In genomic region chr16:24609740-24610420, GRCh38 we compare ENCODE assay signal across 8 cellular contexts.
DNase-seq lines count a peak whose midpoint lies in the region; ATAC-seq lines count a peak whose summit lies in the region.

No MANE protein-coding gene starts in this region.

- H3K27ac Mint-ChIP-seq in CD8-positive, alpha-beta memory T cell: peak overlapping the region in 1 of 8 donors; percentile 57
- no peak overlapping the region for H3K27ac Mint-ChIP-seq in activated T-helper 2 cell treated with anti-CD3 and anti-CD28 coated beads, Interferon-gamma antibody, Interleukin-2, Interleukin-4, amounts not matched to agents 10 μg/mL and 5 μg/mL and 100 μg/mL, durations not matched to agents 14 hours and 24 hours and 36 hours

- H3K4me3 Mint-ChIP-seq in CD8-positive, alpha-beta memory T cell: peak overlapping the region in 2 of 7 donors; percentile 3 to 13
- H3K4me3 Mint-ChIP-seq in activated T-helper 2 cell treated with anti-CD3 and anti-CD28 coated beads, Interferon-gamma antibody, Interleukin-2, Interleukin-4, amounts not matched to agents 10 μg/mL and 5 μg/mL and 100 μg/mL, durations not matched to agents 14 hours and 24 hours and 36 hours (ENCODE audit: low read depth): no peak overlapping the region

- H3K36me3 ChIP-seq in rectal smooth muscle tissue (ENCODE audit: control insufficient read depth, insufficient read depth, low read length): no peaks in the 10 kb centered on the region
- H3K36me3 ChIP-seq in CD8-positive, alpha-beta memory T cell (ENCODE audit: insufficient read depth, low read length): no peaks in the 10 kb centered on the region

- intact Hi-C loops in activated T-helper 2 cell treated with anti-CD3 and anti-CD28 coated beads, Interferon-gamma antibody, Interleukin-2, Interleukin-4, amounts not matched to agents 10 μg/mL and 5 μg/mL and 100 μg/mL, durations not matched to agents 14 hours and 24 hours and 36 hours (cut with micrococcal nuclease): no loop called here

- H3K27ac ChIP-seq in angular gyrus (ENCODE audit: low read depth, low read length): peak overlapping the region; percentile 85
- no peak overlapping the region for H3K27ac ChIP-seq in rectal smooth muscle tissue (ENCODE audit: low read depth, low read length)
- no peak overlapping the region for H3K27ac ChIP-seq in CD8-positive, alpha-beta memory T cell (ENCODE audit: low read depth, low read length)

- CTCF ChIA-PET in CD8-positive, alpha-beta memory T cell (lab: Charles Lee): no interaction called here

- POLR2A ChIA-PET in CD8-positive, alpha-beta memory T cell (lab: Charles Lee): no interaction called here

- no peak for ATAC-seq in HG03025 (IDR thresholded peaks at IDR 0.05; ENCODE audit: low FRiP score, unreplicated experiment)

- no peaks in the 10 kb centered on the region for H3K9me3 Mint-ChIP-seq in CD8-positive, alpha-beta memory T cell
- no peaks in the 10 kb centered on the region for H3K9me3 Mint-ChIP-seq in activated T-helper 2 cell treated with anti-CD3 and anti-CD28 coated beads, Interferon-gamma antibody, Interleukin-2, Interleukin-4, amounts not matched to agents 10 μg/mL and 5 μg/mL and 100 μg/mL, durations not matched to agents 14 hours and 24 hours and 36 hours

- peaks cover 42 to 55% of the 10 kb centered on the region in 2 donors for H3K27me3 Mint-ChIP-seq in CD8-positive, alpha-beta memory T cell
- peaks cover 47% of the 10 kb centered on the region for H3K27me3 Mint-ChIP-seq in activated T-helper 2 cell treated with anti-CD3 and anti-CD28 coated beads, Interferon-gamma antibody, Interleukin-2, Interleukin-4, amounts not matched to agents 10 μg/mL and 5 μg/mL and 100 μg/mL, durations not matched to agents 14 hours and 24 hours and 36 hours (ENCODE audit: low read depth)

- peak overlapping the region; percentile 42 for H3K4me3 ChIP-seq in rectal smooth muscle tissue (ENCODE audit: low read length)
- no peak overlapping the region for H3K4me3 ChIP-seq in CD8-positive, alpha-beta memory T cell (ENCODE audit: low read length)

- no peaks in the 10 kb centered on the region for H3K36me3 Mint-ChIP-seq in CD8-positive, alpha-beta memory T cell
- H3K36me3 Mint-ChIP-seq in activated T-helper 2 cell treated with anti-CD3 and anti-CD28 coated beads, Interferon-gamma antibody, Interleukin-2, Interleukin-4, amounts not matched to agents 10 μg/mL and 5 μg/mL and 100 μg/mL, durations not matched to agents 14 hours and 24 hours and 36 hours (ENCODE audit: low read depth): no peaks in the 10 kb centered on the region

- no peaks in the 10 kb centered on the region for H3K27me3 ChIP-seq in rectal smooth muscle tissue (ENCODE audit: control insufficient read depth, insufficient read depth, low read length)
- H3K27me3 ChIP-seq in CD8-positive, alpha-beta memory T cell (ENCODE audit: insufficient read depth, low read length, poor library complexity, severe bottlenecking): peaks cover 8% of the 10 kb centered on the region

- H3K9me3 ChIP-seq in CD8-positive, alpha-beta memory T cell (ENCODE audit: low read length): no peaks in the 10 kb centered on the region

- peaks cover 0 to 14% (median 0%) of the 10 kb centered on the region in 3 donors for H3K4me1 Mint-ChIP-seq in CD8-positive, alpha-beta memory T cell
- H3K4me1 Mint-ChIP-seq in activated T-helper 2 cell treated with anti-CD3 and anti-CD28 coated beads, Interferon-gamma antibody, Interleukin-2, Interleukin-4, amounts not matched to agents 10 μg/mL and 5 μg/mL and 100 μg/mL, durations not matched to agents 14 hours and 24 hours and 36 hours (ENCODE audit: low read depth): peaks cover 9% of the 10 kb centered on the region

- H3K9ac ChIP-seq in rectal smooth muscle tissue (ENCODE audit: low read length): no peak overlapping the region

- peaks cover 4% of the 10 kb centered on the region for H3K4me1 ChIP-seq in rectal smooth muscle tissue (ENCODE audit: control insufficient read depth, insufficient read depth, low read length)
- H3K4me1 ChIP-seq in CD8-positive, alpha-beta memory T cell (ENCODE audit: insufficient read depth, low read length): no peaks in the 10 kb centered on the region

- DNase-seq in DMS 273 treated with DMSO at 0.1 percent for 48 hours (lab: John Stamatoyannopoulos, UW): peak; percentile 46
- DNase-seq in NCI-H1417 (lab: John Stamatoyannopoulos, UW): peak; percentile 69 to 91 (median 76)
- DNase-seq in hippocampal formation (lab: John Stamatoyannopoulos, UW): peak; percentile 53 to 56
- DNase-seq in CD8-positive, alpha-beta memory T cell: no peak
- DNase-seq in activated T-helper 2 cell treated with anti-CD3 and anti-CD28 coated beads, Interferon-gamma antibody, Interleukin-2, Interleukin-4, amounts not matched to agents 10 μg/mL and 5 μg/mL and 100 μg/mL, durations not matched to agents 14 hours and 24 hours and 36 hours (ENCODE audit: low spot score): no peak

Comparison
In these comparisons a context has a peak if more than half of its experiments do, and no peak if none do; other contexts are left out.
1. DNase-seq: peak in DMS 273 treated with DMSO at 0.1 percent for 48 hours (single experiment), NCI-H1417 (3 of 3) and hippocampal formation (2 of 2); none in CD8-positive, alpha-beta memory T cell (0 of 5) and activated T-helper 2 cell treated with anti-CD3 and anti-CD28 coated beads, Interferon-gamma antibody, Interleukin-2, Interleukin-4, amounts not matched to agents 10 μg/mL and 5 μg/mL and 100 μg/mL, durations not matched to agents 14 hours and 24 hours and 36 hours (single experiment).